16 cellular contexts compared by ENCODE assay signal in the genomic region with DNA sequence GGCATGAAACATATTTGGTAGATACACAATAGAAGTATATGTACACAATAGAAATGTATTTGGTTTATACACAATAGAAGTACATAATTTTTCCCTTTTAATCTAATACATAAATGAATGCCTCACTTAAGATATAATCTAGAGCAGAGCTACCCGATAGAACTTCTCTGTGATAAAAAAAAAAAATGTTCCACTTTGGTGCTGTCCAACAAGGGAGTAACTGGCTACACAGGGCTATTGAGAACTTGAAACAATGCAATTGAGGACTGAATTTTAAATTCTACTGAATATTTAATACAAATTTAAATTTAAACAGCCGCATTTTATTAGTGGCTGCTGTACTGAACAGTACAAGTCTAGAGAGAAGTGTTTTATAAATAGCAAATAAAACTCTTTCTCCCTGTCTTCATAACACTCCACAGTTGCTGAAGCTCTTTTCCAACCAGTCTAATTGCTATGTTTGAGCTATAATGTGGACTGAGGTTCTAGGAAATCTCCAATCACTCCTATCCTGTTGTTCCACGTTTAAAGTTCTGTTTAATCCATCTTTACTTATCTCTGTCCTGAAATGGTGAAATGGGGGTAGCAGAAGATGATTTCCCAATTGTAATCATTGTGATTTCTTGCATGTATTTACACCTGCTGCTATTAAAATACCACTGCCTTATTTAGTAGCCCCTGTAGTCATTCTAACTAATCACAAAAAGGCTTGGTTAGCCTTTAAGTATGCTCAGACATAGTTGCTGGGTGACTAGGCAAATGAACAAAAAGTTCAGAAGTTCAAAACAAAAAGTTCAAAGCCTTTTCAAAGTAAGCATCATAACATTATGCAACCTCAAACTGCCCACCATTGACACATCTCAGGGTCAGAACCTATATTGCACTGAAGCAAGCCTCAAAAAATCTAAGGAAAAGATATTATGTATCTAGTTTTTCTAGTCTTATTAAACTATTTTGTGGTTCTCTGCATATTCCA.
DNase-seq lines count a peak whose midpoint lies in the region; ATAC-seq and TF ChIP-seq lines count a peak whose summit lies in the region.
"Had no signal": no experiment of that assay in that cellular context is flagged by ENCODE, and none has a peak within 500 bp of the region (broad histone marks: within the 10 kb centered on the region; RNA-seq: fewer than 3 reads in every experiment).

No MANE protein-coding gene starts in this region.

- intact Hi-C loops in mammary epithelial cell (cut with micrococcal nuclease) = no loop called here
- intact Hi-C loops in left ventricle myocardium inferior (cut with micrococcal nuclease) = no loop called here
- intact Hi-C loops in cardiac septum (cut with DNase I) = no loop called here

- BruUV-seq in mammary epithelial cell (replicated peaks; lab: Mats Ljungman, UMichigan) = no TSS peak

- H3K9ac ChIP-seq in mammary epithelial cell (ENCODE audit: insufficient read depth, low read length) = no peak overlapping the region

- H3K36me3 ChIP-seq in ACC112 (ENCODE audit: insufficient read depth, low read length) (no peaks in the 10 kb centered on the region), mammary epithelial cell (ENCODE audit: insufficient read depth, low read length) (no peaks in the 10 kb centered on the region), left ventricle myocardium inferior (no peaks in the 10 kb centered on the region)

- no peaks in the 10 kb centered on the region for H4K20me1 ChIP-seq in mammary epithelial cell (ENCODE audit: insufficient read depth, low read length)

- no peak overlapping the region for H2AFZ ChIP-seq in ACC112 (ENCODE audit: low read length, unreplicated experiment)
- H2AFZ ChIP-seq in mammary epithelial cell (ENCODE audit: low read depth, low read length) = no peak overlapping the region

- no peak overlapping the region for H3K4me3 ChIP-seq in ACC112 (ENCODE audit: low read depth, low read length)
- H3K4me3 ChIP-seq in mammary epithelial cell (replicated peaks in 1 of 3; ENCODE audit: insufficient read depth in 1 of 3, low read depth in 2 of 3, low read length in 3 of 3) = no peak overlapping the region
- H3K4me3 ChIP-seq in left ventricle myocardium inferior = no peak overlapping the region

- dilution Hi-C loops in mammary epithelial cell (cut with HindIII; ENCODE audit: low sequenced_read_pairs) = no loop called here

- H3K27me3 ChIP-seq in ACC112 (ENCODE audit: insufficient read depth, low read length) (no peaks in the 10 kb centered on the region), mammary epithelial cell (ENCODE audit: insufficient read depth, low read length) (peaks cover 2% of the 10 kb centered on the region), left ventricle myocardium inferior (ENCODE audit: low read depth) (peaks cover 7% of the 10 kb centered on the region)

- in situ Hi-C loops in mammary epithelial cell (cut with MboI; ENCODE audit: low sequenced_read_pairs in 2 of 2) = no loop called here

- peak; percentile 28 for DNase-seq in HuH-7 (ENCODE audit: low spot score)
- peak; percentile 35 for DNase-seq in mammary epithelial cell
- peak; percentile 41 for DNase-seq in kidney glomerular epithelial cell (lab: John Stamatoyannopoulos, UW)
- DNase-seq in left ventricle myocardium inferior = no peak
- no peak for DNase-seq in cardiac septum (ENCODE audit: low spot score)
- DNase-seq in NCI-H1105 (lab: John Stamatoyannopoulos, UW) = no peak
- DNase-seq: activated CD4-positive, alpha-beta memory T cell treated with anti-CD3 and anti-CD28 coated beads, Interleukin-2, amount 10 ng/mL, durations not matched to agents 7 days and 5 days; activated T-cell treated with anti-CD3 and anti-CD28 coated beads, Interleukin-2, amount 50 U/mL, for 4 hours; CD4-positive, CD25-positive, alpha-beta regulatory T cell; DMS79; HCEC 1CT; Kasumi-1; NCI-H1417 had no signal

- H3K4me1 ChIP-seq in ACC112 (ENCODE audit: control insufficient read depth, insufficient read depth, low read length, unreplicated experiment) (peaks cover 25% of the 10 kb centered on the region), mammary epithelial cell (ENCODE audit: insufficient read depth, low read length) (no peaks in the 10 kb centered on the region), left ventricle myocardium inferior (no peaks in the 10 kb centered on the region)

- no peak for ATAC-seq in GM21367 (IDR thresholded peaks at IDR 0.05; ENCODE audit: unreplicated experiment)
- ATAC-seq: activated T-cell treated with anti-CD3 and anti-CD28 coated beads, Interleukin-2, amount 50 U/mL, for 4 hours had no signal

- CTCF ChIA-PET in mammary epithelial cell (lab: Charles Lee; ENCODE audit: low non-redundant PET) = no interaction called here

- H3K9me3 ChIP-seq in mammary epithelial cell (replicated peaks; ENCODE audit: insufficient read depth, low read length) = no peaks in the 10 kb centered on the region
- no peaks in the 10 kb centered on the region for H3K9me3 ChIP-seq in left ventricle myocardium inferior (replicated peaks)

- WGBS in mammary epithelial cell (ENCODE audit: low coverage, missing lambda C conversion rate) = 54% methylated on average over 3 of the region's 3 CpGs

- no peak for TF ChIP-seq CTCF in mammary epithelial cell (conservative IDR thresholded peaks at IDR 0.05 in 1 of 2, IDR thresholded peaks at IDR 0.05 in 1 of 2; ENCODE audit: extremely low read depth in 1 of 2, insufficient read depth in 1 of 2, low read depth in 1 of 2, low read length in 2 of 2)
- TF ChIP-seq CTCF in left ventricle myocardium inferior (IDR thresholded peaks at IDR 0.05; ENCODE audit: borderline replicate concordance) = no peak

- H3K27ac ChIP-seq in ACC112 (ENCODE audit: low read depth, low read length) (peak overlapping the region; percentile 41; the same call in 1 of the 2 replicates), mammary epithelial cell (ENCODE audit: insufficient read depth, low read depth, low read length) (no peak overlapping the region), left ventricle myocardium inferior (replicated peaks) (no peak overlapping the region)
- H3K27ac ChIP-seq: VCaP had no signal

- no peak overlapping the region for H3K4me2 ChIP-seq in mammary epithelial cell (ENCODE audit: insufficient read depth, low read depth, low read length)

- no peaks in the 10 kb centered on the region for H3K79me2 ChIP-seq in ACC112 (ENCODE audit: control insufficient read depth, insufficient read depth, low read length, unreplicated experiment)
- H3K79me2 ChIP-seq in mammary epithelial cell (ENCODE audit: insufficient read depth, low read length) = no peaks in the 10 kb centered on the region

Comparison
In these comparisons a context has a peak if more than half of its experiments do, and no peak if none do; other contexts are left out.
1. DNase-seq: peak in HuH-7 (single experiment), mammary epithelial cell (single experiment) and kidney glomerular epithelial cell (single experiment); none in left ventricle myocardium inferior (single experiment), cardiac septum (single experiment) and NCI-H1105 (single experiment).